8 cellular contexts compared by ENCODE assay signal in genomic region chr4:8439914-8440490, GRCh38. TPM values are rescaled to one million over a fixed set of nuclear protein-coding genes. Genes with fewer than 3 reads are reported as not detected.
DNase-seq lines count a peak whose midpoint lies in the region; ATAC-seq and TF ChIP-seq lines count a peak whose summit lies in the region.

No MANE protein-coding gene starts in this region.

- peaks cover 2% of the 10 kb centered on the region for H3K36me3 Mint-ChIP-seq in T-helper 1 cell treated with Interleukin-12 subunit alpha and Interleukin-12 subunit beta and Interleukin-4 antibody, amounts not matched to agents 30 μg/mL and 1 μg/mL, for 36 hours (ENCODE audit: low read depth)
- H3K36me3 Mint-ChIP-seq in neural crest cell (ENCODE audit: low read depth) = no peaks in the 10 kb centered on the region

- no peaks in the 10 kb centered on the region for H3K27me3 Mint-ChIP-seq in T-helper 1 cell treated with Interleukin-12 subunit alpha and Interleukin-12 subunit beta and Interleukin-4 antibody, amounts not matched to agents 30 μg/mL and 1 μg/mL, for 36 hours (ENCODE audit: low read depth)
- no peaks in the 10 kb centered on the region for H3K27me3 Mint-ChIP-seq in neural crest cell (ENCODE audit: low read depth)

- ATAC-seq in GM19351 (IDR thresholded peaks at IDR 0.05; ENCODE audit: unreplicated experiment) (peak; percentile 24), HG03342 (IDR thresholded peaks at IDR 0.05; ENCODE audit: unreplicated experiment) (peak; percentile 35)

- H3K27ac Mint-ChIP-seq in T-helper 1 cell treated with Interleukin-12 subunit alpha and Interleukin-12 subunit beta and Interleukin-4 antibody, amounts not matched to agents 30 μg/mL and 1 μg/mL, for 36 hours = peak overlapping the region; percentile 96
- H3K27ac Mint-ChIP-seq in neural crest cell (ENCODE audit: unreplicated experiment) = peak overlapping the region; percentile 98

- H3K9ac ChIP-seq in BLaER1 treated with 17β-estradiol and CSF1 and Interleukin-3, amounts not matched to agents 10 nM and 100 nM = peak overlapping the region; percentile 77 to 90 (median 85)

- WGBS in esophagus, 2 donors = 20 to 32% methylated on average over 12 of the region's 12 CpGs

- peaks cover 37 to 53% (median 45%) of the 10 kb centered on the region in 10 experiments for H3K4me1 ChIP-seq in BLaER1 treated with 17β-estradiol and CSF1 and Interleukin-3, amounts not matched to agents 10 nM and 100 nM
- H3K4me1 ChIP-seq in esophagus (ENCODE audit: control insufficient read depth in 2 of 2, insufficient read depth in 2 of 2, low read length in 1 of 2) = peaks cover 0 to 11% of the 10 kb centered on the region in 2 donors

- no peak for TF ChIP-seq CTCF in neural crest cell (conservative IDR thresholded peaks at IDR 0.05)

- H3K27me3 ChIP-seq in BLaER1 treated with 17β-estradiol and CSF1 and Interleukin-3, amounts not matched to agents 10 nM and 100 nM = no peaks in the 10 kb centered on the region
- H3K27me3 ChIP-seq in esophagus (ENCODE audit: control insufficient read depth in 1 of 2, insufficient read depth in 2 of 2, low read length in 2 of 2) = no peaks in the 10 kb centered on the region

- H3K4me1 Mint-ChIP-seq in T-helper 1 cell treated with Interleukin-12 subunit alpha and Interleukin-12 subunit beta and Interleukin-4 antibody, amounts not matched to agents 30 μg/mL and 1 μg/mL, for 36 hours (ENCODE audit: low read depth) = peaks cover 63% of the 10 kb centered on the region
- peaks cover 52% of the 10 kb centered on the region for H3K4me1 Mint-ChIP-seq in neural crest cell

- H3K9me3 ChIP-seq in BLaER1 treated with 17β-estradiol and CSF1 and Interleukin-3, amounts not matched to agents 10 nM and 100 nM (replicated peaks in 1 of 11) = peaks cover 14 to 33% (median 20%) of the 10 kb centered on the region in 11 experiments; a peak in 21 of 22 replicates
- H3K9me3 ChIP-seq in esophagus (ENCODE audit: control insufficient read depth in 2 of 2, insufficient read depth in 1 of 2, low read depth in 1 of 2, low read length in 1 of 2) = no peaks in the 10 kb centered on the region

- peak overlapping the region; percentile 78 to 95 (median 91) for H3K27ac ChIP-seq in BLaER1 treated with 17β-estradiol and CSF1 and Interleukin-3, amounts not matched to agents 10 nM and 100 nM
- peak overlapping the region; percentile 98 for H3K27ac ChIP-seq in esophagus (ENCODE audit: low read depth in 2 of 2, low read length in 1 of 2)

- H3K9me3 Mint-ChIP-seq in T-helper 1 cell treated with Interleukin-12 subunit alpha and Interleukin-12 subunit beta and Interleukin-4 antibody, amounts not matched to agents 30 μg/mL and 1 μg/mL, for 36 hours = no peaks in the 10 kb centered on the region
- H3K9me3 Mint-ChIP-seq in neural crest cell = peaks cover 2% of the 10 kb centered on the region

- peaks cover 0 to 19% (median 13%) of the 10 kb centered on the region in 11 experiments; a peak in 16 of 22 replicates for H3K36me3 ChIP-seq in BLaER1 treated with 17β-estradiol and CSF1 and Interleukin-3, amounts not matched to agents 10 nM and 100 nM
- no peaks in the 10 kb centered on the region for H3K36me3 ChIP-seq in esophagus (ENCODE audit: control insufficient read depth in 2 of 2, insufficient read depth in 2 of 2, low read length in 1 of 2)

- H3K4me3 ChIP-seq in BLaER1 treated with 17β-estradiol and CSF1 and Interleukin-3, amounts not matched to agents 10 nM and 100 nM = peak overlapping the region; percentile 87 to 100 (median 99)
- peak overlapping the region; percentile 87 to 98 for H3K4me3 ChIP-seq in esophagus (ENCODE audit: low read depth in 1 of 2, low read length in 2 of 2)

- H4K20me1 ChIP-seq in BLaER1 treated with 17β-estradiol and CSF1 and Interleukin-3, amounts not matched to agents 10 nM and 100 nM = peaks cover 11 to 43% (median 32%) of the 10 kb centered on the region in 11 experiments; a peak in 18 of 22 replicates

- H3K4me3 Mint-ChIP-seq in T-helper 1 cell treated with Interleukin-12 subunit alpha and Interleukin-12 subunit beta and Interleukin-4 antibody, amounts not matched to agents 30 μg/mL and 1 μg/mL, for 36 hours = peak overlapping the region; percentile 90
- H3K4me3 Mint-ChIP-seq in neural crest cell = peak overlapping the region; percentile 98

- H3K4me2 ChIP-seq in BLaER1 treated with 17β-estradiol and CSF1 and Interleukin-3, amounts not matched to agents 10 nM and 100 nM = peak overlapping the region; percentile 29 to 99 (median 96)

- DNase-seq in neural crest cell (ENCODE audit: low read depth, low spot score) = no peak
- DNase-seq in medulla oblongata (ENCODE audit: extremely low spot score) = no peak
- DNase-seq in HuH-7.5 (ENCODE audit: low spot score) = no peak

RNA-seq across cellular contexts. Expression of gene ACOX3, which starts 0.5 kb away (rescaled TPM):
- polyA plus RNA-seq in esophagus = 10 to 100 TPM; 31.8 to 36.1 TPM
- 16.6 and 24.6 TPM in 2 replicates for total RNA-seq in neural crest cell

RNA-seq across cellular contexts. Expression of gene TRMT44, which starts 0.6 kb away (rescaled TPM):
- polyA plus RNA-seq in esophagus = 10 to 100 TPM; 15.6 to 17.2 TPM
- 20.1 and 24.7 TPM in 2 replicates for total RNA-seq in neural crest cell
